In genomic region chr1:94025383-94026340, GRCh38 we compare ENCODE assay signal across 9 cellular contexts.
DNase-seq lines count a peak whose midpoint lies in the region; ATAC-seq, FAIRE-seq and TF ChIP-seq lines count a peak whose summit lies in the region.
"Had no signal": no experiment of that assay in that cellular context is flagged by ENCODE, and none has a peak within 500 bp of the region (broad histone marks: within the 10 kb centered on the region; RNA-seq: fewer than 3 reads in every experiment).

No MANE protein-coding gene starts in this region.

- in situ Hi-C loops in GM13976 (cut with MboI; ENCODE audit: low sequenced_read_pairs, unreplicated experiment) = no loop called here

- no peak overlapping the region for H3K4me3 ChIP-seq in AG04449 (ENCODE audit: low read depth, low read length)
- H3K4me3 ChIP-seq in right atrium auricular region = no peak overlapping the region
- no peak overlapping the region for H3K4me3 ChIP-seq in small intestine (ENCODE audit: low read depth in 1 of 2, low read length in 2 of 2)

- CTCF ChIA-PET in AG04449 (lab: Yijun Ruan, JAX) (interaction anchor here (0.6 to 32.8 kb wide), 57 partner anchors 10 to 780 kb away, joined by 3 to 1945 read pairs (median 4); partner anchors contain the start of genes ABCD3 and GCLM), WTC11 (lab: Charles Lee) (interaction anchor here (0.7 to 3.8 kb wide), 36 partner anchors 8 to 598 kb away, joined by 3 to 61 read pairs (median 5); partner anchors contain the start of genes ARHGAP29 and GCLM)

- 40 to 61% (median 48%) methylated on average over 18 of the region's 18 CpGs for WGBS in small intestine, 3 donors

- H3K27ac Mint-ChIP-seq in WTC11 = 0 out of 2 replicates have a peak overlapping the region, but pooled peaks have one; percentile 0
- H3K27ac Mint-ChIP-seq: stimulated activated naive CD8-positive, alpha-beta T cell treated with anti-CD3 and anti-CD28 coated beads, Interleukin-15, Interleukin-2, amounts not matched to agents 100 ng/mL and 50 ng/mL, for 24 hours had no signal

- H3K27me3 Mint-ChIP-seq in WTC11 (ENCODE audit: low read depth) = no peaks in the 10 kb centered on the region; the same call in 1 of the 2 replicates
- H3K27me3 Mint-ChIP-seq: stimulated activated naive CD8-positive, alpha-beta T cell treated with anti-CD3 and anti-CD28 coated beads, Interleukin-15, Interleukin-2, amounts not matched to agents 100 ng/mL and 50 ng/mL, for 24 hours had no signal

- no peaks in the 10 kb centered on the region for H3K36me3 Mint-ChIP-seq in WTC11

- peak; percentile 69 for ATAC-seq in WTC11
- ATAC-seq in HG03280 (IDR thresholded peaks at IDR 0.05; ENCODE audit: unreplicated experiment) = no peak
- no peak for ATAC-seq in GM21529 (IDR thresholded peaks at IDR 0.05; ENCODE audit: unreplicated experiment)

- no peak overlapping the region for H3K27ac ChIP-seq in right atrium auricular region
- H3K27ac ChIP-seq in small intestine (ENCODE audit: low read depth in 1 of 2, low read length in 1 of 2) = no peak overlapping the region

- POLR2A ChIA-PET in AG04449 (lab: Yijun Ruan, JAX) (interaction anchor here (0.8 to 1.1 kb wide), 2 partner anchors 14 to 309 kb away, joined by 4 read pairs; no protein-coding TSS in a partner anchor), WTC11 (lab: Charles Lee) (no interaction called here)

- TF ChIP-seq CTCF in AG04449 (IDR thresholded peaks at IDR 0.05; ENCODE audit: insufficient read depth, low read length, missing control alignments) (peak; percentile 41), GM13976 (IDR thresholded peaks at IDR 0.05; ENCODE audit: borderline replicate concordance, control extremely low read depth, extremely low read depth, insufficient read depth, missing control alignments) (no peak), WTC11 (IDR thresholded peaks at IDR 0.05) (peak; percentile 45), right atrium auricular region (IDR thresholded peaks at IDR 0.05) (peak; percentile 59 to 83)

- H3K36me3 ChIP-seq in right atrium auricular region = no peaks in the 10 kb centered on the region
- no peaks in the 10 kb centered on the region for H3K36me3 ChIP-seq in small intestine (ENCODE audit: control insufficient read depth in 2 of 2, insufficient read depth in 2 of 2, low read length in 2 of 2)

- H3K9me3 ChIP-seq in right atrium auricular region (no peaks in the 10 kb centered on the region), small intestine (ENCODE audit: control insufficient read depth, low read depth) (no peaks in the 10 kb centered on the region)

- FAIRE-seq in small intestine (lab: Jason Lieb, UNC) = no peak

- H3K4me3 Mint-ChIP-seq in WTC11 = no peak overlapping the region
- H3K4me3 Mint-ChIP-seq: stimulated activated naive CD8-positive, alpha-beta T cell treated with anti-CD3 and anti-CD28 coated beads, Interleukin-15, Interleukin-2, amounts not matched to agents 100 ng/mL and 50 ng/mL, for 24 hours had no signal

- peaks cover 36% of the 10 kb centered on the region for H3K4me1 Mint-ChIP-seq in WTC11

- H3K27me3 ChIP-seq in right atrium auricular region (no peaks in the 10 kb centered on the region), small intestine (ENCODE audit: control insufficient read depth in 2 of 2, insufficient read depth in 2 of 2, low read length in 2 of 2) (no peaks in the 10 kb centered on the region)

- H3K4me1 ChIP-seq in right atrium auricular region = peaks cover 0 to 29% of the 10 kb centered on the region in 2 donors
- no peaks in the 10 kb centered on the region for H3K4me1 ChIP-seq in small intestine (ENCODE audit: control insufficient read depth in 2 of 2, insufficient read depth in 1 of 2, low read depth in 1 of 2, low read length in 1 of 2)

- no peak for DNase-seq in AG04449 (ENCODE audit: low read depth, low spot score)
- peak; percentile 44 for DNase-seq in GM13976 (ENCODE audit: low spot score)
- peak; percentile 29 for DNase-seq in NCI-H2107 treated with DMSO at 0.1 percent for 48 hours (lab: John Stamatoyannopoulos, UW; ENCODE audit: unreplicated experiment)
- DNase-seq in WTC11 (ENCODE audit: low spot score) = no peak
- DNase-seq in right atrium auricular region (ENCODE audit: low spot score) = no peak
- DNase-seq in small intestine = peak; percentile 49

- H3K9me3 Mint-ChIP-seq in WTC11 = no peaks in the 10 kb centered on the region
- H3K9me3 Mint-ChIP-seq: stimulated activated naive CD8-positive, alpha-beta T cell treated with anti-CD3 and anti-CD28 coated beads, Interleukin-15, Interleukin-2, amounts not matched to agents 100 ng/mL and 50 ng/mL, for 24 hours had no signal

TF ChIP-seq in WTC11, 78 proteins besides CTCF, POLR2A, EP300 and RAD21:
- TF ChIP-seq GABPB1 (CRISPR knock-in tag; IDR thresholded peaks at IDR 0.05) = no peak
- TF ChIP-seq, protein P1, sequence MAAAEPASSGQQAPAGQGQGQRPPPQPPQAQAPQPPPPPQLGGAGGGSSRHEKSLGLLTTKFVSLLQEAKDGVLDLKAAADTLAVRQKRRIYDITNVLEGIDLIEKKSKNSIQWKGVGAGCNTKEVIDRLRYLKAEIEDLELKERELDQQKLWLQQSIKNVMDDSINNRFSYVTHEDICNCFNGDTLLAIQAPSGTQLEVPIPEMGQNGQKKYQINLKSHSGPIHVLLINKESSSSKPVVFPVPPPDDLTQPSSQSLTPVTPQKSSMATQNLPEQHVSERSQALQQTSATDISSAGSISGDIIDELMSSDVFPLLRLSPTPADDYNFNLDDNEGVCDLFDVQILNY (CRISPR knock-in tag; IDR thresholded peaks at IDR 0.05) = no peak
- TF ChIP-seq PRRX2 (CRISPR knock-in tag; IDR thresholded peaks at IDR 0.05) = no peak
- no peak for TF ChIP-seq FOXJ3 (CRISPR knock-in tag; IDR thresholded peaks at IDR 0.05; ENCODE audit: borderline replicate concordance)
- TF ChIP-seq, protein P2, sequence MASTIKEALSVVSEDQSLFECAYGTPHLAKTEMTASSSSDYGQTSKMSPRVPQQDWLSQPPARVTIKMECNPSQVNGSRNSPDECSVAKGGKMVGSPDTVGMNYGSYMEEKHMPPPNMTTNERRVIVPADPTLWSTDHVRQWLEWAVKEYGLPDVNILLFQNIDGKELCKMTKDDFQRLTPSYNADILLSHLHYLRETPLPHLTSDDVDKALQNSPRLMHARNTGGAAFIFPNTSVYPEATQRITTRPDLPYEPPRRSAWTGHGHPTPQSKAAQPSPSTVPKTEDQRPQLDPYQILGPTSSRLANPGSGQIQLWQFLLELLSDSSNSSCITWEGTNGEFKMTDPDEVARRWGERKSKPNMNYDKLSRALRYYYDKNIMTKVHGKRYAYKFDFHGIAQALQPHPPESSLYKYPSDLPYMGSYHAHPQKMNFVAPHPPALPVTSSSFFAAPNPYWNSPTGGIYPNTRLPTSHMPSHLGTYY (CRISPR knock-in tag; IDR thresholded peaks at IDR 0.05) = no peak

Comparison
In these comparisons a context has a peak if more than half of its experiments do, and no peak if none do; other contexts are left out.
1. DNase-seq: peak in GM13976 (single experiment), NCI-H2107 treated with DMSO at 0.1 percent for 48 hours (single experiment) and small intestine (single experiment); none in AG04449 (single experiment), WTC11 (single experiment) and right atrium auricular region (single experiment).